Comparison of ENCODE assay signal across 1 cellular context in the genomic region with DNA sequence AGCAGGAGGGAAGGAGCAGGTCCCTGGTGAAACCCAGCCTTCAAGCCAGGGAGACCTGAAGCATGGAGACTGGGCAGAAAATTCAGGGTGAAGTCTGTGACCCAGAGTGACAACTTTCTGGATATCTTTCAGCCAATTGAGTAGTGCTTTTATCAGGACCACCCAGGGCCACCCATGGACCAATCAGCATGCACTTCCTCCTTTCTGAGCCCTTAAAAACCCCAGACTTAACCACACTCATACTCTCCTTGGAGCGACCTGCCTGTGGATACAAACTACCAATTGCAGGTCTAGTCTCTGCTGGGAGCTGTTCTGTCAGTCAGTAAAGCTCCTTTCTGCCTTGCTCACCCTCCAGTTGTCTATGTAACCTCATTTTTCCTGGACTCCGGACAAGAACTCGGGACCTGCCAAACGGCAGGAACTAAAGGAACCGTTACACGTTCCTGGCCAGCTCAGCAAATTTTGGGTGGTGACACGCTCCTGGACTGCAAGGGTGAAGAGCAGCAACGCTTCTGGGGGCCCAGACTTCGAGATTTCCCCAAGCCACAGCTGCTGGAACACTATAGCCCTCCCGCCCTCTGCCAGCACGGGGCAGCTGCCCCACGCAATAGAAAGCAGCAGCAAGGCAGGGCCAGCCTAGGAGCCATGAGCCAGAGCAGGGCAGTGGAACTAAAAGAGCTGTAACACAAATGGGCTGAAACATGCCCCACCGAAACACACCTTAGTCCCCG.
TF ChIP-seq lines count a peak whose summit lies in the region.

No MANE protein-coding gene starts in this region.

TF ChIP-seq in GM12878, 131 proteins besides CTCF, POLR2A, EP300 and RAD21 (continued from another document):
- TF ChIP-seq, protein P1, sequence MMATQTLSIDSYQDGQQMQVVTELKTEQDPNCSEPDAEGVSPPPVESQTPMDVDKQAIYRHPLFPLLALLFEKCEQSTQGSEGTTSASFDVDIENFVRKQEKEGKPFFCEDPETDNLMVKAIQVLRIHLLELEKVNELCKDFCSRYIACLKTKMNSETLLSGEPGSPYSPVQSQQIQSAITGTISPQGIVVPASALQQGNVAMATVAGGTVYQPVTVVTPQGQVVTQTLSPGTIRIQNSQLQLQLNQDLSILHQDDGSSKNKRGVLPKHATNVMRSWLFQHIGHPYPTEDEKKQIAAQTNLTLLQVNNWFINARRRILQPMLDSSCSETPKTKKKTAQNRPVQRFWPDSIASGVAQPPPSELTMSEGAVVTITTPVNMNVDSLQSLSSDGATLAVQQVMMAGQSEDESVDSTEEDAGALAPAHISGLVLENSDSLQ (IDR thresholded peaks at IDR 0.05) = peak; percentile 61; the same call in 1 of the 2 replicates
- TF ChIP-seq PAX8 (IDR thresholded peaks at IDR 0.05) = no peak
TF ChIP-seq in GM12878: peak in this region for 3.
